ENCODE assay signal across 1 cellular context in genomic region chr17:50151937-50152547, GRCh38.
TF ChIP-seq lines count a peak whose summit lies in the region.

No MANE protein-coding gene starts in this region.

TF ChIP-seq in HEK293, 187 proteins besides CTCF, POLR2A, EP300 and RAD21 (continued from another document):
- TF ChIP-seq ZNF518A (tag by site-specific recombination; conservative IDR thresholded peaks at IDR 0.05; ENCODE audit: low read depth), result peak; percentile 45
- no peak; the same call in none of the 2 replicates for TF ChIP-seq ZNF660 (tag by site-specific recombination; IDR thresholded peaks at IDR 0.05)
